22 cellular contexts compared by ENCODE assay signal in the genomic region with DNA sequence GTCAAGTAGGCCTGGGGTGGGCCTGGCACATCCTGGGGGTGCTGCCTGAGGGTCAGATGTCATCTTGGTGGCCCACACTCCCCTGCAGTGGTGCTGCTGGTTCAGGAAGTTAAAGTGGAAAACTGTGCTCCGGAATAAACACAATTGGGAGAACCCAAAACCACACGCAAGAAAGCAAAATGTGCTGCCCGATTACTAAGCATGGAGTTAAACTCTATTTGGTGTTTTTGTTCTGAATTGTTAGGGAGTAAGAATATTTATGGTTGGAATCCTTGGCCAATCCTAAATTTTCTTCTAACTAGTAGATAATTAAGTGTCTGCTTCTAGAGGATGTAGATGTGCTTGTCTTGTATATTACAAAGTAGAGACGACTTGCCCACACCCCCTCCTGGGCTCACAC.
DNase-seq lines count a peak whose midpoint lies in the region; ATAC-seq and TF ChIP-seq lines count a peak whose summit lies in the region.
"Had no signal": no experiment of that assay in that cellular context is flagged by ENCODE, and none has a peak within 500 bp of the region (broad histone marks: within the 10 kb centered on the region; RNA-seq: fewer than 3 reads in every experiment).

No MANE protein-coding gene starts in this region.

- 0 out of 2 replicates have a peak overlapping the region, but pooled peaks have one; percentile 0 for H3K56ac ChIP-seq in IMR-90 (ENCODE audit: extremely low read depth, insufficient read depth, low read length)

- H3K9ac ChIP-seq in IMR-90 (ENCODE audit: low read depth, low read length) = no peak overlapping the region
- H3K9ac ChIP-seq: BLaER1 had no signal

- H2BK20ac ChIP-seq in IMR-90 (ENCODE audit: low read depth, low read length) = no peak overlapping the region

- WGBS in IMR-90 (ENCODE audit: extremely low coverage in 2 of 2, insufficient read length in 1 of 2), 2 experiments = no CpG with 5 or more reads among the region's 4 CpGs

- TF ChIP-seq POLR2A in IMR-90 (IDR thresholded peaks at IDR 0.05; ENCODE audit: low read depth, low read length) = no peak

- no peak for TF ChIP-seq RAD21 in IMR-90 (IDR thresholded peaks at IDR 0.05; ENCODE audit: low read length)

- H3K4me1 Mint-ChIP-seq in nephron progenitor cell = peaks cover 25% of the 10 kb centered on the region
- H3K4me1 Mint-ChIP-seq: CD14-positive monocyte; CD8-positive, alpha-beta memory T cell had no signal

- no peak overlapping the region for H3K23ac ChIP-seq in IMR-90 (ENCODE audit: low read depth, low read length)

- H4K20me1 ChIP-seq in IMR-90 (ENCODE audit: insufficient read depth, low read length) = no peaks in the 10 kb centered on the region
- H4K20me1 ChIP-seq: BLaER1 had no signal

- H2AK5ac ChIP-seq in IMR-90 (ENCODE audit: low read depth, low read length) = no peak overlapping the region

- H3K4me2 ChIP-seq in IMR-90 (ENCODE audit: low read depth, low read length) = no peak overlapping the region
- H3K4me2 ChIP-seq: BLaER1 had no signal

- H4K8ac ChIP-seq in IMR-90 (ENCODE audit: low read depth in 2 of 2, low read length in 2 of 2) = no peak overlapping the region

- peaks cover 1% of the 10 kb centered on the region; the same call in 1 of the 2 replicates for H3K36me3 ChIP-seq in IMR-90 (ENCODE audit: control insufficient read depth, insufficient read depth, low read length)
- H3K36me3 ChIP-seq: BE2C had no signal

- H3K18ac ChIP-seq in IMR-90 (ENCODE audit: low read depth, low read length) = no peak overlapping the region

- H3K36me3 Mint-ChIP-seq in nephron progenitor cell (ENCODE audit: low read depth) = peaks cover 40% of the 10 kb centered on the region

- H3K9me3 Mint-ChIP-seq in nephron progenitor cell = peaks cover 31% of the 10 kb centered on the region

- peak overlapping the region; percentile 75 for H3K27ac Mint-ChIP-seq in nephron progenitor cell
- H3K27ac Mint-ChIP-seq: CD14-positive monocyte; CD4-positive, alpha-beta memory T cell; CD4-positive, CD25-positive, alpha-beta regulatory T cell; CD8-positive, alpha-beta memory T cell had no signal

- CTCF ChIA-PET in IMR-90 (lab: Yijun Ruan, JAX) = no interaction called here

- H3K4me3 Mint-ChIP-seq in nephron progenitor cell = no peak overlapping the region
- H3K4me3 Mint-ChIP-seq: CD14-positive monocyte; CD4-positive, alpha-beta memory T cell; CD4-positive, CD25-positive, alpha-beta regulatory T cell; CD8-positive, alpha-beta memory T cell had no signal

- H3K14ac ChIP-seq in IMR-90 (replicated peaks; ENCODE audit: low read depth, low read length) = no peak overlapping the region

- POLR2A ChIA-PET in IMR-90 (lab: Charles Lee; ENCODE audit: unreplicated experiment) = no interaction called here

- H3K27ac ChIP-seq in IMR-90 (ENCODE audit: insufficient read depth, low read length) = no peak overlapping the region
- H3K27ac ChIP-seq: BLaER1 had no signal

- no peak overlapping the region for H3K4me3 ChIP-seq in IMR-90 (ENCODE audit: insufficient read depth, low read depth, low read length)
- H3K4me3 ChIP-seq: BLaER1 had no signal

- no peak overlapping the region for H3K4ac ChIP-seq in IMR-90 (ENCODE audit: low read depth, low read length)

- no peak overlapping the region for H2AFZ ChIP-seq in IMR-90 (replicated peaks; ENCODE audit: low read length, poor library complexity)

- H2BK120ac ChIP-seq in IMR-90 (ENCODE audit: low read depth, low read length) = no peak overlapping the region

- H4K91ac ChIP-seq in IMR-90 (ENCODE audit: insufficient read depth, low read depth, low read length) = no peak overlapping the region

- H3K9me3 ChIP-seq in IMR-90 (ENCODE audit: control insufficient read depth, insufficient read depth, low read length) = peaks cover 8% of the 10 kb centered on the region
- H3K9me3 ChIP-seq: BE2C had no signal

- DNase-seq in IMR-90 = no peak
- no peak for DNase-seq in nephron progenitor cell
- no peak for DNase-seq in superior temporal gyrus (ENCODE audit: extremely low spot score)
- no peak for DNase-seq in left colon
- DNase-seq in GDM1 (lab: John Stamatoyannopoulos, UW) = no peak
- DNase-seq: 8988T; ACHN; BE2C; C1 segment of cervical spinal cord; CD4-positive, alpha-beta memory T cell; CD4-positive, CD25-positive, alpha-beta regulatory T cell; CD8-positive, alpha-beta memory T cell; COR-L47; DMS 273 treated with DMSO at 0.1 percent for 48 hours; DMS153; DMS53; DMS79; DND-41; EL; GF-D8 had no signal

- H3K9me1 ChIP-seq in IMR-90 (ENCODE audit: insufficient read depth, low read length) = no peaks in the 10 kb centered on the region; the same call in 1 of the 2 replicates

- H3K27me3 ChIP-seq in IMR-90 (ENCODE audit: control insufficient read depth, insufficient read depth, low read length) = no peaks in the 10 kb centered on the region
- H3K27me3 ChIP-seq: BE2C, BLaER1 had no signal

- no peak overlapping the region for H2AK9ac ChIP-seq in IMR-90 (replicated peaks; ENCODE audit: low read depth, low read length, poor library complexity)

- H4K5ac ChIP-seq in IMR-90 (ENCODE audit: low read depth, low read length) = no peak overlapping the region

- ATAC-seq in IMR-90 (ENCODE audit: low read depth) (no peak), left colon (no peak)

- no peak overlapping the region for H2BK5ac ChIP-seq in IMR-90 (ENCODE audit: low read depth, low read length, poor library complexity, severe bottlenecking)

- dilution Hi-C loops in IMR-90 (cut with HindIII; ENCODE audit: low sequenced_read_pairs, unreplicated experiment) = no loop called here

- in situ Hi-C loops in IMR-90 (cut with MboI; ENCODE audit: low sequenced_read_pairs) = no loop called here

- TF ChIP-seq CTCF in IMR-90 (conservative IDR thresholded peaks at IDR 0.05; ENCODE audit: low read depth, low read length) (no peak), nephron progenitor cell (IDR thresholded peaks at IDR 0.05) (no peak)

- H3K79me1 ChIP-seq in IMR-90 (ENCODE audit: low read depth in 1 of 2, low read length in 2 of 2) = no peaks in the 10 kb centered on the region

- peaks cover 12% of the 10 kb centered on the region for H3K27me3 Mint-ChIP-seq in nephron progenitor cell (ENCODE audit: low read depth, poor library complexity)
- H3K27me3 Mint-ChIP-seq: CD4-positive, alpha-beta memory T cell; CD4-positive, CD25-positive, alpha-beta regulatory T cell; CD8-positive, alpha-beta memory T cell had no signal

- no TSS peak for BruUV-seq in IMR-90 (replicated peaks; lab: Mats Ljungman, UMichigan)

- intact Hi-C loops in IMR-90 (cut with micrococcal nuclease) (no loop called here), left colon (cut with DNase I, micrococcal nuclease) (no loop called here)

- H3K4me1 ChIP-seq in IMR-90 (ENCODE audit: control insufficient read depth, insufficient read depth, low read length) = no peaks in the 10 kb centered on the region
- H3K4me1 ChIP-seq: BE2C had no signal

- no peak overlapping the region for H2BK15ac ChIP-seq in IMR-90 (ENCODE audit: low read depth, low read length)

TF ChIP-seq in IMR-90, 13 proteins besides CTCF, POLR2A, EP300 and RAD21:
- TF ChIP-seq MAFK (IDR thresholded peaks at IDR 0.05; ENCODE audit: low read depth, low read length) (no peak), NFE2L2 (IDR thresholded peaks at IDR 0.05; ENCODE audit: low read depth, low read length) (no peak), CEBPB (IDR thresholded peaks at IDR 0.05; ENCODE audit: low read depth, low read length) (no peak), RFX5 (IDR thresholded peaks at IDR 0.05; ENCODE audit: low read depth, low read length) (no peak)
